In genomic region chr5:124536333-124536732, GRCh38 we compare ENCODE assay signal across 23 cellular contexts.
A peak's percentile ranks its signal among the peaks of the same experiment; 100 is the strongest.
DNase-seq lines count a peak whose midpoint lies in the region; ATAC-seq, FAIRE-seq and TF ChIP-seq lines count a peak whose summit lies in the region.
"Had no signal": no experiment of that assay in that cellular context is flagged by ENCODE, and none has a peak within 500 bp of the region (broad histone marks: within the 10 kb centered on the region; RNA-seq: fewer than 3 reads in every experiment).

No MANE protein-coding gene starts in this region.

- 69 to 75% methylated on average over 4 of the region's 4 CpGs for WGBS in esophagus squamous epithelium, 2 donors
- WGBS in suprapubic skin: 61% methylated on average over 4 of the region's 4 CpGs
- WGBS in gastroesophageal sphincter (ENCODE audit: low coverage in 1 of 2), 2 donors: 47 to 70% methylated on average over 3 of the region's 4 CpGs

- H3K4me3 Mint-ChIP-seq in astrocyte (ENCODE audit: unreplicated experiment): no peak overlapping the region
- H3K4me3 Mint-ChIP-seq in Calu3 (ENCODE audit: low read depth, unreplicated experiment): no peak overlapping the region
- H3K4me3 Mint-ChIP-seq: activated CD4-positive, alpha-beta T cell treated with anti-CD3 and anti-CD28 coated beads, Interleukin-2, amount 10 ng/mL, durations not matched to agents 7 days and 5 days; activated naive CD8-positive, alpha-beta T cell treated with anti-CD3 and anti-CD28 coated beads for 36 hours; CD4-positive, CD25-positive, alpha-beta regulatory T cell had no signal

- H3K9ac ChIP-seq in astrocyte (ENCODE audit: low read length): no peak overlapping the region

- no peak for ATAC-seq in gastroesophageal sphincter
- ATAC-seq: left lobe of liver had no signal

- no peaks in the 10 kb centered on the region for H3K36me3 ChIP-seq in astrocyte (ENCODE audit: insufficient read depth, low read length)
- H3K36me3 ChIP-seq in esophagus squamous epithelium: no peaks in the 10 kb centered on the region
- no peaks in the 10 kb centered on the region for H3K36me3 ChIP-seq in suprapubic skin
- H3K36me3 ChIP-seq in gastroesophageal sphincter: no peaks in the 10 kb centered on the region
- H3K36me3 ChIP-seq: esophagus muscularis mucosa, right lobe of liver had no signal

- no peak for DNase-seq in astrocyte (ENCODE audit: low read depth)
- DNase-seq in esophagus squamous epithelium (lab: John Stamatoyannopoulos, UW): no peak
- DNase-seq in myocyte (ENCODE audit: low read depth): peak; percentile 57
- no peak for DNase-seq in suprapubic skin (ENCODE audit: low spot score in 2 of 2)
- DNase-seq in activated naive CD4-positive, alpha-beta T cell treated with anti-CD3 and anti-CD28 coated beads, Interleukin-2, amount 50 U/mL, for 16 hours: no peak
- no peak for DNase-seq in Calu3
- DNase-seq: activated CD4-positive, alpha-beta T cell treated with anti-CD3 and anti-CD28 coated beads, Interleukin-2, amount 10 ng/mL, durations not matched to agents 7 days and 5 days; activated naive CD8-positive, alpha-beta T cell treated with anti-CD3 and anti-CD28 coated beads for 36 hours; CD4-positive, CD25-positive, alpha-beta regulatory T cell; DMS153; effector memory CD4-positive, alpha-beta T cell; GOT3; NCI-H1417; NCI-H2107; occipital lobe; right lobe of liver; stimulated activated CD8-positive, alpha-beta memory T cell treated with anti-CD3 and anti-CD28 coated beads, Interleukin-4, amount 100 ng/mL, for 48 hours; T-helper 2 cell had no signal

- H3K4me1 ChIP-seq in astrocyte (ENCODE audit: insufficient read depth, low read length) (no peaks in the 10 kb centered on the region), esophagus squamous epithelium (no peaks in the 10 kb centered on the region), suprapubic skin (no peaks in the 10 kb centered on the region), gastroesophageal sphincter (no peaks in the 10 kb centered on the region)
- H3K4me1 ChIP-seq: right lobe of liver had no signal

- H3K79me2 ChIP-seq in astrocyte (ENCODE audit: insufficient read depth, low read length): no peaks in the 10 kb centered on the region

- H2AFZ ChIP-seq in astrocyte (ENCODE audit: low read depth, low read length): no peak overlapping the region

- no peak overlapping the region for H3K4me3 ChIP-seq in astrocyte (ENCODE audit: insufficient read depth, low read depth, low read length)
- H3K4me3 ChIP-seq in esophagus squamous epithelium: no peak overlapping the region
- H3K4me3 ChIP-seq in suprapubic skin: no peak overlapping the region
- no peak overlapping the region for H3K4me3 ChIP-seq in gastroesophageal sphincter
- H3K4me3 ChIP-seq: esophagus muscularis mucosa, right lobe of liver, SK-N-MC had no signal

- no peak overlapping the region for H3K27ac ChIP-seq in astrocyte (ENCODE audit: low read depth, low read length)
- peak overlapping the region in 3 of 4 donors; percentile 13 to 55 (median 47) for H3K27ac ChIP-seq in esophagus squamous epithelium
- H3K27ac ChIP-seq in suprapubic skin: peak overlapping the region; percentile 55
- H3K27ac ChIP-seq in gastroesophageal sphincter: peak overlapping the region in 1 of 4 donors; percentile 24
- H3K27ac ChIP-seq: right lobe of liver, SK-N-MC, VCaP had no signal

- TF ChIP-seq POLR2A in esophagus squamous epithelium (IDR thresholded peaks at IDR 0.05) (no peak), suprapubic skin (IDR thresholded peaks at IDR 0.05) (no peak), gastroesophageal sphincter (IDR thresholded peaks at IDR 0.05) (no peak)

- intact Hi-C loops in esophagus squamous epithelium (cut with DNase I): no loop called here
- intact Hi-C loops in Calu3 (cut with micrococcal nuclease; ENCODE audit: unreplicated experiment): no loop called here

- TF ChIP-seq EP300 in suprapubic skin (IDR thresholded peaks at IDR 0.05): no peak
- TF ChIP-seq EP300 in gastroesophageal sphincter (IDR thresholded peaks at IDR 0.05): no peak

- H3K27ac Mint-ChIP-seq in astrocyte (ENCODE audit: unreplicated experiment): peak overlapping the region; percentile 20
- H3K27ac Mint-ChIP-seq in Calu3 (ENCODE audit: unreplicated experiment): no peak overlapping the region
- H3K27ac Mint-ChIP-seq: activated CD4-positive, alpha-beta T cell treated with anti-CD3 and anti-CD28 coated beads, Interleukin-2, amount 10 ng/mL, durations not matched to agents 7 days and 5 days; activated naive CD8-positive, alpha-beta T cell treated with anti-CD3 and anti-CD28 coated beads for 36 hours; CD4-positive, CD25-positive, alpha-beta regulatory T cell had no signal

- peaks cover 2% of the 10 kb centered on the region for H3K36me3 Mint-ChIP-seq in astrocyte (ENCODE audit: low read depth, unreplicated experiment)
- no peaks in the 10 kb centered on the region for H3K36me3 Mint-ChIP-seq in Calu3 (ENCODE audit: insufficient read depth, unreplicated experiment)
- H3K36me3 Mint-ChIP-seq: activated naive CD8-positive, alpha-beta T cell treated with anti-CD3 and anti-CD28 coated beads for 36 hours; CD4-positive, CD25-positive, alpha-beta regulatory T cell had no signal

- TF ChIP-seq CTCF in astrocyte (IDR thresholded peaks at IDR 0.05; ENCODE audit: insufficient read depth, low read depth, low read length) (no peak), esophagus squamous epithelium (IDR thresholded peaks at IDR 0.05) (no peak), suprapubic skin (IDR thresholded peaks at IDR 0.05) (no peak), gastroesophageal sphincter (IDR thresholded peaks at IDR 0.05) (no peak), Calu3 (IDR thresholded peaks at IDR 0.05; ENCODE audit: unreplicated experiment) (no peak)

- H3K4me1 Mint-ChIP-seq in astrocyte (ENCODE audit: low read depth, unreplicated experiment) (peaks cover 14% of the 10 kb centered on the region), Calu3 (ENCODE audit: low read depth, unreplicated experiment) (no peaks in the 10 kb centered on the region)
- H3K4me1 Mint-ChIP-seq: activated CD4-positive, alpha-beta T cell treated with anti-CD3 and anti-CD28 coated beads, Interleukin-2, amount 10 ng/mL, durations not matched to agents 7 days and 5 days; activated naive CD8-positive, alpha-beta T cell treated with anti-CD3 and anti-CD28 coated beads for 36 hours; CD4-positive, CD25-positive, alpha-beta regulatory T cell had no signal

- FAIRE-seq in astrocyte (lab: Jason Lieb, UNC): no peak

- H3K9me3 Mint-ChIP-seq in astrocyte (ENCODE audit: unreplicated experiment): peaks cover 6% of the 10 kb centered on the region
- H3K9me3 Mint-ChIP-seq in Calu3 (ENCODE audit: low read depth, unreplicated experiment): no peaks in the 10 kb centered on the region
- H3K9me3 Mint-ChIP-seq: activated naive CD8-positive, alpha-beta T cell treated with anti-CD3 and anti-CD28 coated beads for 36 hours had no signal

- CTCF ChIA-PET in Calu3 (lab: Charles Lee): no interaction called here

- no TSS peak for BruUV-seq in Calu3 (replicated peaks; lab: Mats Ljungman, UMichigan)

- no peaks in the 10 kb centered on the region for H3K9me3 ChIP-seq in astrocyte (ENCODE audit: insufficient read depth, low read depth, low read length)
- H3K9me3 ChIP-seq in esophagus squamous epithelium: no peaks in the 10 kb centered on the region
- no peaks in the 10 kb centered on the region for H3K9me3 ChIP-seq in suprapubic skin
- H3K9me3 ChIP-seq in gastroesophageal sphincter: no peaks in the 10 kb centered on the region
- H3K9me3 ChIP-seq: right lobe of liver had no signal

- no peak overlapping the region for H3K4me2 ChIP-seq in astrocyte (ENCODE audit: low read length)

- H3K27me3 ChIP-seq in astrocyte (ENCODE audit: insufficient read depth, low read length) (no peaks in the 10 kb centered on the region), esophagus squamous epithelium (no peaks in the 10 kb centered on the region), suprapubic skin (no peaks in the 10 kb centered on the region), gastroesophageal sphincter (no peaks in the 10 kb centered on the region)
- H3K27me3 ChIP-seq: esophagus muscularis mucosa, right lobe of liver had no signal

- no peaks in the 10 kb centered on the region for H4K20me1 ChIP-seq in astrocyte (ENCODE audit: insufficient read depth, low read length)

- H3K27me3 Mint-ChIP-seq in astrocyte (ENCODE audit: low read depth, unreplicated experiment) (no peaks in the 10 kb centered on the region), Calu3 (ENCODE audit: unreplicated experiment) (no peaks in the 10 kb centered on the region)
